ENCODE assay signal across 1 cellular context in genomic region chr19:44615529-44616247, GRCh38.
A peak's percentile ranks its signal among the peaks of the same experiment; 100 is the strongest.
TF ChIP-seq lines count a peak whose summit lies in the region.

No MANE protein-coding gene starts in this region.

TF ChIP-seq in liver, 16 proteins besides CTCF, POLR2A, EP300 and RAD21 (continued from another document):
- TF ChIP-seq ZBTB33 (IDR thresholded peaks at IDR 0.05) (peak; percentile 72), SP1 (IDR thresholded peaks at IDR 0.05) (peak; percentile 95), GABPA (IDR thresholded peaks at IDR 0.05 in 1 of 2, conservative IDR thresholded peaks at IDR 0.05 in 1 of 2) (no peak), HNF4A (conservative IDR thresholded peaks at IDR 0.05) (peak; percentile 74 to 84), REST (IDR thresholded peaks at IDR 0.05) (peak; percentile 51), EGR1 (IDR thresholded peaks at IDR 0.05; ENCODE audit: low read depth in 2 of 2) (peak in 1 of 2 donors; percentile 73), JUND (IDR thresholded peaks at IDR 0.05) (peak; percentile 61 to 72)
